Comparison of ENCODE assay signal across 8 cellular contexts in genomic region chr7:30321089-30321991, GRCh38. TPM values are rescaled to one million over a fixed set of nuclear protein-coding genes. Genes with fewer than 3 reads are reported as not detected.
DNase-seq lines count a peak whose midpoint lies in the region; ATAC-seq and TF ChIP-seq lines count a peak whose summit lies in the region.

No MANE protein-coding gene starts in this region.

- H3K27ac ChIP-seq in endodermal cell (ENCODE audit: low read depth, low read length) (no peak overlapping the region), sigmoid colon (peak overlapping the region; percentile 36 to 66 (median 52)), body of pancreas (peak overlapping the region in 1 of 4 donors; percentile 20)

- 62 to 75% methylated on average over 2 to 7 of the region's 8 CpGs for WGBS in endodermal cell (ENCODE audit: insufficient coverage in 1 of 2, insufficient read length in 1 of 2), 2 experiments
- 55 to 62% methylated on average over 8 of the region's 8 CpGs for WGBS in sigmoid colon, 2 donors
- 62 to 72% methylated on average over 8 of the region's 8 CpGs for WGBS in body of pancreas, 2 donors

- H3K9me3 Mint-ChIP-seq in endodermal cell, result peaks cover 2% of the 10 kb centered on the region

- H3K9ac ChIP-seq in endodermal cell (ENCODE audit: extremely low read depth, low read length, poor library complexity, severe bottlenecking), result no peak overlapping the region

- TF ChIP-seq POLR2A in sigmoid colon (IDR thresholded peaks at IDR 0.05) (no peak), body of pancreas (IDR thresholded peaks at IDR 0.05) (no peak)

- peaks cover 8% of the 10 kb centered on the region for H3K36me3 Mint-ChIP-seq in endodermal cell (ENCODE audit: low read depth)

- H3K4me1 Mint-ChIP-seq in endodermal cell, result peaks cover 24% of the 10 kb centered on the region

- no peaks in the 10 kb centered on the region for H3K9me3 ChIP-seq in endodermal cell (ENCODE audit: control insufficient read depth, low read length)
- no peaks in the 10 kb centered on the region for H3K9me3 ChIP-seq in sigmoid colon
- no peaks in the 10 kb centered on the region for H3K9me3 ChIP-seq in body of pancreas

- peak overlapping the region; percentile 43; the same call in 1 of the 2 replicates for H3K4me3 ChIP-seq in GM08714 (ENCODE audit: low read length)
- H3K4me3 ChIP-seq in endodermal cell (ENCODE audit: low read length), result no peak overlapping the region
- peak overlapping the region in 3 of 4 donors; percentile 0 to 19 (median 8) for H3K4me3 ChIP-seq in sigmoid colon
- no peak overlapping the region for H3K4me3 ChIP-seq in body of pancreas

- H3K4me1 ChIP-seq in endodermal cell (ENCODE audit: control insufficient read depth, insufficient read depth, low read length) (no peaks in the 10 kb centered on the region), sigmoid colon (peaks cover 0 to 52% (median 24%) of the 10 kb centered on the region in 4 donors), body of pancreas (peaks cover 16% of the 10 kb centered on the region)

- no peaks in the 10 kb centered on the region for H3K27me3 Mint-ChIP-seq in endodermal cell (ENCODE audit: insufficient read depth)

- TF ChIP-seq CTCF in endodermal cell (conservative IDR thresholded peaks at IDR 0.05), result no peak
- TF ChIP-seq CTCF in sigmoid colon (IDR thresholded peaks at IDR 0.05), result no peak
- no peak for TF ChIP-seq CTCF in body of pancreas (IDR thresholded peaks at IDR 0.05)

- intact Hi-C loops in sigmoid colon (cut with DNase I), result no loop called here
- intact Hi-C loops in body of pancreas (cut with DNase I), result no loop called here

- H3K4me3 Mint-ChIP-seq in endodermal cell, result no peak overlapping the region

- ATAC-seq in body of pancreas, result no peak
- no peak for ATAC-seq in GM19463 (IDR thresholded peaks at IDR 0.05; ENCODE audit: unreplicated experiment)

- no peaks in the 10 kb centered on the region for H3K36me3 ChIP-seq in endodermal cell (ENCODE audit: control insufficient read depth, insufficient read depth, low read length)
- no peaks in the 10 kb centered on the region for H3K36me3 ChIP-seq in sigmoid colon
- peaks cover 0 to 2% of the 10 kb centered on the region in 2 donors for H3K36me3 ChIP-seq in body of pancreas (replicated peaks in 1 of 2; ENCODE audit: insufficient read depth in 1 of 2, low read depth in 2 of 2)

- H3K27me3 ChIP-seq in endodermal cell (ENCODE audit: control insufficient read depth, insufficient read depth, low read length, poor library complexity, severe bottlenecking), result no peaks in the 10 kb centered on the region
- no peaks in the 10 kb centered on the region for H3K27me3 ChIP-seq in sigmoid colon
- no peaks in the 10 kb centered on the region for H3K27me3 ChIP-seq in body of pancreas

- H3K27ac Mint-ChIP-seq in endodermal cell, result peak overlapping the region; percentile 81

- peak; percentile 42 for DNase-seq in NCI-H82 treated with DMSO at 0.1 percent for 48 hours (lab: John Stamatoyannopoulos, UW; ENCODE audit: unreplicated experiment)
- DNase-seq in endodermal cell, result peak; percentile 48
- no peak for DNase-seq in sigmoid colon
- DNase-seq in NCI-H187 treated with DMSO at 0.1 percent for 48 hours (lab: John Stamatoyannopoulos, UW), result no peak
- no peak for DNase-seq in COLO668 (lab: John Stamatoyannopoulos, UW; ENCODE audit: unreplicated experiment)
- no peak for DNase-seq in body of pancreas

- no peak for TF ChIP-seq EP300 in sigmoid colon (IDR thresholded peaks at IDR 0.05)

RNA-seq across cellular contexts. Expression of gene ZNRF2, which starts 36.9 kb away (rescaled TPM):
- total RNA-seq in endodermal cell (10 to 100 TPM; 15.5 to 20.9 TPM), sigmoid colon (10 to 100 TPM; 17.2 to 33.8 (median 23.2) TPM), body of pancreas (10 to 100 TPM; 36.1 to 42.5 TPM)
- 9.6 TPM for polyA plus RNA-seq in endodermal cell (2013, experiment 1 of 2)
- 9.2 TPM for polyA plus RNA-seq in endodermal cell (2013, experiment 2 of 2)
- 10 to 100 TPM; 14.4 to 27.3 (median 22.2) TPM for polyA plus RNA-seq in sigmoid colon

Comparison
In these comparisons a context has a peak if more than half of its experiments do, and no peak if none do; other contexts are left out.
1. H3K4me3 ChIP-seq: peak in GM08714 (single experiment) and sigmoid colon (3 of 4); none in endodermal cell (single experiment) and body of pancreas (0 of 2).
2. DNase-seq: peak in NCI-H82 treated with DMSO at 0.1 percent for 48 hours (single experiment) and endodermal cell (single experiment); none in sigmoid colon (single experiment), NCI-H187 treated with DMSO at 0.1 percent for 48 hours (single experiment), COLO668 (single experiment) and body of pancreas (0 of 4).